20 cellular contexts compared by ENCODE assay signal in genomic region chr5:169811680-169812079, GRCh38.
"Had no signal": no experiment of that assay in that cellular context is flagged by ENCODE, and none has a peak within 500 bp of the region (broad histone marks: within the 10 kb centered on the region; RNA-seq: fewer than 3 reads in every experiment).

No MANE protein-coding gene starts in this region.

- H3K36me3 ChIP-seq: gastrocnemius medialis, tibial artery, upper lobe of left lung, uterus had no signal

- H3K27ac ChIP-seq: dorsolateral prefrontal cortex, gastrocnemius medialis, heart right ventricle, tibial artery, upper lobe of left lung, uterus had no signal

- H3K9me3 Mint-ChIP-seq: natural killer cell had no signal

- H3K4me3 ChIP-seq: dorsolateral prefrontal cortex, gastrocnemius medialis, heart right ventricle, tibial artery, upper lobe of left lung, uterus had no signal

- H3K4me1 Mint-ChIP-seq: neural crest cell had no signal

- H3K4me3 Mint-ChIP-seq: mesothelial cell of epicardium, natural killer cell, neural crest cell had no signal

- ATAC-seq: esophagus mucosa, gastrocnemius medialis, heart right ventricle, left lobe of liver, natural killer cell, right cardiac atrium had no signal

- DNase-seq: cortex of kidney; dorsolateral prefrontal cortex; effector CD8-positive, alpha-beta T cell; gastrocnemius medialis; heart right ventricle; hypothalamus; islet precursor cell; mammary epithelial cell; natural killer cell; right cardiac atrium; small intestine; stimulated activated CD4-positive, alpha-beta T cell treated with anti-CD3 and anti-CD28 coated beads, Interleukin-12 subunit alpha, Interleukin-12 subunit beta, amount 100 ng/mL, for 4 hours; stimulated activated naive CD4-positive, alpha-beta T cell treated with Interleukin-2 at 50 U/mL for 16 hours; tibial artery; upper lobe of left lung; uterus had no signal

- H3K27me3 ChIP-seq: gastrocnemius medialis, upper lobe of left lung, uterus had no signal

- H3K27ac Mint-ChIP-seq: mesothelial cell of epicardium had no signal

- H3K4me1 ChIP-seq: gastrocnemius medialis, tibial artery, upper lobe of left lung, uterus had no signal

- H3K36me3 Mint-ChIP-seq: mesothelial cell of epicardium had no signal

- H3K9me3 ChIP-seq: gastrocnemius medialis, tibial artery, upper lobe of left lung, uterus had no signal
